Comparison of ENCODE assay signal across 8 cellular contexts in the genomic region with DNA sequence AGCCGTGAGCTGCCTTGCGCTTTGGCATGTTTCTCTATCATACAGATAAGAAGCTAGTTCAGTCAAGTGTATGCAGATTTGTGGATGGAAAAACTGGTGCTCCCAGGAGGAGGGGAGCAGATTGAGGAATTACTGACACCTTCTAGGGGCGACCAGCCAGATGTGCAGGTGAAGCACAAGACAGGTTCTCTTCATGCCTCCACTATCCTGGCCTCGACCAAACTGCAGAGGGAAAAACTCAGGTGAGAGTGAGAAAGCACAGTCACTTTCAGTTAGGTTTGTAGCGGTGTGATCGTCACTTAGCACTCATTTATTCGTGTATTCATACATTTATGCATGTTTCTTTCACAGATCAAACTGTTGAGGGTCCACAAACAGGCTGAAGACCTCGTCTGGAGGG. TPM values are rescaled to one million over a fixed set of nuclear protein-coding genes. Genes with fewer than 3 reads are reported as not detected.
DNase-seq lines count a peak whose midpoint lies in the region; ATAC-seq and TF ChIP-seq lines count a peak whose summit lies in the region.

No MANE protein-coding gene starts in this region.

- H3K27me3 ChIP-seq in adipocyte (replicated peaks; ENCODE audit: control insufficient read depth, insufficient read depth, low read length) (no peaks in the 10 kb centered on the region), layer of hippocampus (ENCODE audit: control insufficient read depth, insufficient read depth, low read length) (no peaks in the 10 kb centered on the region), thoracic aorta (replicated peaks; ENCODE audit: insufficient read depth) (no peaks in the 10 kb centered on the region)

- peak overlapping the region; percentile 94 for H3K9ac ChIP-seq in adipocyte (ENCODE audit: low read length)

- H3K9me3 Mint-ChIP-seq in activated CD4-positive, alpha-beta T cell treated with anti-CD3 and anti-CD28 coated beads for 36 hours (ENCODE audit: low read depth): no peaks in the 10 kb centered on the region

- intact Hi-C loops in activated CD4-positive, alpha-beta T cell treated with anti-CD3 and anti-CD28 coated beads for 36 hours (cut with DNase I, micrococcal nuclease): loop anchor here (1.0 to 10.0 kb wide), 8 partner anchors 25 to 1112 kb away; partner anchors contain the start of genes POLM (in 2 of the 2), MRPL32 (in 1 of the 2), NUDCD3 (in 1 of the 2) and POLD2 (in 1 of the 2)

- H3K4me1 Mint-ChIP-seq in activated CD4-positive, alpha-beta T cell treated with anti-CD3 and anti-CD28 coated beads for 36 hours: peaks cover 49% of the 10 kb centered on the region

- peak overlapping the region; percentile 86 for H3K27ac ChIP-seq in layer of hippocampus (ENCODE audit: low read depth, low read length)
- peak overlapping the region; percentile 53 to 79 for H3K27ac ChIP-seq in thoracic aorta

- H3K9me3 ChIP-seq in adipocyte (ENCODE audit: control insufficient read depth, low read length): no peaks in the 10 kb centered on the region
- H3K9me3 ChIP-seq in thoracic aorta: no peaks in the 10 kb centered on the region

- H3K4me3 ChIP-seq in adipocyte (ENCODE audit: low read length) (peak overlapping the region; percentile 90), thoracic aorta (peak overlapping the region; percentile 91)

- H3K36me3 ChIP-seq in adipocyte (ENCODE audit: control insufficient read depth, insufficient read depth, low read length, severe bottlenecking): peaks cover 6% of the 10 kb centered on the region
- peaks cover 5% of the 10 kb centered on the region for H3K36me3 ChIP-seq in thoracic aorta

- ATAC-seq in activated CD4-positive, alpha-beta T cell treated with anti-CD3 and anti-CD28 coated beads for 36 hours: no peak
- ATAC-seq in thoracic aorta (ENCODE audit: insufficient number of reproducible peaks, low FRiP score, low read depth) (no peak), GM21528 (IDR thresholded peaks at IDR 0.05; ENCODE audit: low FRiP score, unreplicated experiment) (no peak)

- H3K4me3 Mint-ChIP-seq in activated CD4-positive, alpha-beta T cell treated with anti-CD3 and anti-CD28 coated beads for 36 hours: peak overlapping the region; percentile 88

- H3K4me1 ChIP-seq in adipocyte (ENCODE audit: control insufficient read depth, insufficient read depth, low read length): peaks cover 22% of the 10 kb centered on the region
- H3K4me1 ChIP-seq in thoracic aorta (ENCODE audit: control insufficient read depth in 1 of 2, low read depth in 2 of 2): peaks cover 8 to 30% of the 10 kb centered on the region in 2 donors

- CTCF ChIA-PET in activated CD4-positive, alpha-beta T cell treated with anti-CD3 and anti-CD28 coated beads for 36 hours (lab: Charles Lee): no interaction called here

- DNase-seq in activated CD4-positive, alpha-beta T cell treated with anti-CD3 and anti-CD28 coated beads for 36 hours: no peak
- no peak for DNase-seq in activated CD4-positive, alpha-beta T cell treated with anti-CD3 and anti-CD28 coated beads for 4 hours
- no peak for DNase-seq in adipocyte (ENCODE audit: low read depth)
- DNase-seq in thoracic aorta (ENCODE audit: low spot score): no peak
- DNase-seq in islet precursor cell: no peak
- no peak for DNase-seq in NAMALWA (ENCODE audit: low spot score)

- H3K27me3 Mint-ChIP-seq in activated CD4-positive, alpha-beta T cell treated with anti-CD3 and anti-CD28 coated beads for 36 hours: no peaks in the 10 kb centered on the region

- POLR2A ChIA-PET in activated CD4-positive, alpha-beta T cell treated with anti-CD3 and anti-CD28 coated beads for 36 hours (lab: Charles Lee): interaction anchor here (0.6 kb wide), 1 partner anchor 446 kb away, joined by 3 read pairs; the partner anchor contains the start of gene NUDCD3

- peaks cover 33% of the 10 kb centered on the region for H3K36me3 Mint-ChIP-seq in activated CD4-positive, alpha-beta T cell treated with anti-CD3 and anti-CD28 coated beads for 36 hours (ENCODE audit: low read depth)

- H3K27ac Mint-ChIP-seq in activated CD4-positive, alpha-beta T cell treated with anti-CD3 and anti-CD28 coated beads for 36 hours: peak overlapping the region; percentile 93

- TF ChIP-seq CTCF in thoracic aorta (IDR thresholded peaks at IDR 0.05): no peak

RNA-seq across cellular contexts. Expression of gene DBNL, which starts 0.6 kb away (rescaled TPM):
- total RNA-seq in activated CD4-positive, alpha-beta T cell treated with anti-CD3 and anti-CD28 coated beads for 36 hours: 100 to 1,000 TPM; 106 to 117 TPM
- total RNA-seq in thoracic aorta: 100 to 1,000 TPM; 148 to 156 TPM

RNA-seq across cellular contexts. Expression of gene PGAM2, which starts 21.5 kb away (rescaled TPM):
- not detected for total RNA-seq in activated CD4-positive, alpha-beta T cell treated with anti-CD3 and anti-CD28 coated beads for 36 hours
- total RNA-seq in thoracic aorta: 1 to 10 TPM; 1.8 to 9.5 TPM

RNA-seq across cellular contexts. Expression of gene POLM, which starts 38.4 kb away (rescaled TPM):
- 10 to 100 TPM; 27.0 to 29.9 TPM for total RNA-seq in activated CD4-positive, alpha-beta T cell treated with anti-CD3 and anti-CD28 coated beads for 36 hours
- total RNA-seq in thoracic aorta: 10 to 100 TPM; 70.0 to 78.7 TPM

RNA-seq across cellular contexts. Expression of gene SPDYE1, which starts 46.2 kb away (rescaled TPM):
- not detected for total RNA-seq in activated CD4-positive, alpha-beta T cell treated with anti-CD3 and anti-CD28 coated beads for 36 hours
- total RNA-seq in thoracic aorta: not detected
